In the genomic region with DNA sequence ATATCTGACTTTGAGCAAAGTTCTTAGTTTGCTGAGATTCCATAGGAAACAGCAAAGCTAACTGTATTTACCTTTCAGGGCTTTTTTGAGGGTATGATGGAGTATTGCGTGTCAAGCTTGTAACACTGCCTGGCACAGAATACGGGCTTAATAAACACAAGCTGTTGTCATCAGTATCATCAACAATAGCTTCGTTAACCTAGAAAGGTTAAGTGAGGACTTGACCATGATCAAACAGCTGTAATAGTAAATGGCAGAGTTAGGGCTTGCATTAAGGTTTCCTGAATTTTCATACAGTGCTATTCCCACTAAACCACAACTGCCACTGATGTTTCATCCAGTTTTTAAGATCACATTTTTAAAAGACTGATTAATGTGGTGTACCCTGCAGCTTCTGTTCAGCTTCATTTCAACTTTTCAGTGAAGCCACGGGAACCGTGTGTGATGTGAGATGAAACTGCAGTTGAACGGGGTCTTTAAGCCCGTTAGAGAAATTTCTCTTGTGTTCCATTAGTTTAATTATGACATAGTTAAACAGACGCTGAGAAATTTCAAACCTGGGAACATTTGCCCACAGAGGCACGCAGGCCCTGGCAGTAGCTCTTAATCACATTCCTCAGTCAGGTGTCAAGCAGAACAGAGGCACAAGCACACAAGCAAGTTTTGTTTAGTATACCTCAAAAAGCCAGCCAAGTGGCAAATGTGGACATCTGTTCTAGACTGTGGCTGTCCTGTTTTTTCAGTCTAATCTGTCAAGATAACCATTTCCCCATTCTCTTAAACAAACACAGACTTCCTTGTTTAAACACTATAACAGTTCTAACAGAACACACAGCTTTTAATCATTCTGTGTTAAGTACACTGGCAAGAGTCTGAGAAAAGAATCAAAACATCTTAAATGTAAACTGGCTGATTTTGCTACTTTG, we compare ENCODE assay signal across 8 cellular contexts.
DNase-seq lines count a peak whose midpoint lies in the region; ATAC-seq and TF ChIP-seq lines count a peak whose summit lies in the region.

No MANE protein-coding gene starts in this region.

- no peaks in the 10 kb centered on the region for H3K9me2 ChIP-seq in hepatocyte (replicated peaks; ENCODE audit: insufficient read depth)

- no peaks in the 10 kb centered on the region for H3K9me3 ChIP-seq in hepatocyte (ENCODE audit: low read depth)

- H3K4me1 Mint-ChIP-seq in type B pancreatic cell (ENCODE audit: unreplicated experiment): peaks cover 20% of the 10 kb centered on the region

- H3K27ac ChIP-seq in VCaP (peak overlapping the region; percentile 36), hepatocyte (peak overlapping the region; percentile 20)

- H3K27ac Mint-ChIP-seq in type B pancreatic cell: peak overlapping the region; percentile 75

- peaks cover 4% of the 10 kb centered on the region for H3K36me3 Mint-ChIP-seq in type B pancreatic cell

- TF ChIP-seq CTCF in VCaP (conservative IDR thresholded peaks at IDR 0.05): no peak
- no peak for TF ChIP-seq CTCF in hepatocyte (IDR thresholded peaks at IDR 0.05; ENCODE audit: poor library complexity)
- TF ChIP-seq CTCF in type B pancreatic cell (conservative IDR thresholded peaks at IDR 0.05): no peak

- H4K20me1 ChIP-seq in hepatocyte (ENCODE audit: insufficient read depth, poor library complexity, severe bottlenecking): no peaks in the 10 kb centered on the region

- WGBS in hepatocyte (ENCODE audit: low lambda C conversion rate, missing lambda C conversion rate): 15% methylated on average over 9 of the region's 9 CpGs

- H3K27me3 ChIP-seq in hepatocyte: no peaks in the 10 kb centered on the region

- no peaks in the 10 kb centered on the region for H3K36me3 ChIP-seq in hepatocyte (replicated peaks; ENCODE audit: insufficient read depth, low read depth)

- intact Hi-C loops in posterior cingulate gyrus (cut with DNase I): loop anchor here (10.0 kb wide), 1 partner anchor 145 kb away; the partner anchor contains the start of gene ZNF608

- peak overlapping the region; percentile 6 for H3K4me2 ChIP-seq in hepatocyte

- no peak overlapping the region for H3K4me3 ChIP-seq in hepatocyte

- H3K4me1 ChIP-seq in hepatocyte (ENCODE audit: insufficient read depth): peaks cover 21% of the 10 kb centered on the region

- peak; percentile 57 to 59 for DNase-seq in Kasumi-1 (lab: John Stamatoyannopoulos, UW)
- DNase-seq in hepatocyte (ENCODE audit: low spot score): peak; percentile 35
- no peak for DNase-seq in type B pancreatic cell (ENCODE audit: extremely low spot score, unreplicated experiment)
- no peak for DNase-seq in posterior cingulate gyrus
- no peak for DNase-seq in activated T-cell treated with anti-CD3 and anti-CD28 coated beads, Interleukin-2, amount 50 U/mL, for 1 hour

- peaks cover 15% of the 10 kb centered on the region for H3K27me3 Mint-ChIP-seq in type B pancreatic cell

- H3K9me3 Mint-ChIP-seq in type B pancreatic cell: no peaks in the 10 kb centered on the region

- H3K79me2 ChIP-seq in hepatocyte: no peaks in the 10 kb centered on the region

- peak overlapping the region; percentile 43 for H3K4me3 Mint-ChIP-seq in type B pancreatic cell

- H2AFZ ChIP-seq in hepatocyte: no peak overlapping the region

- ATAC-seq in GM19324 (IDR thresholded peaks at IDR 0.05; ENCODE audit: low FRiP score, unreplicated experiment) (peak; percentile 66), HG03097 (IDR thresholded peaks at IDR 0.05; ENCODE audit: low FRiP score, unreplicated experiment) (no peak)

Comparison
In these comparisons a context has a peak if more than half of its experiments do, and no peak if none do; other contexts are left out.
1. DNase-seq: peak in Kasumi-1 (2 of 2) and hepatocyte (single experiment); none in type B pancreatic cell (single experiment), posterior cingulate gyrus (0 of 10) and activated T-cell treated with anti-CD3 and anti-CD28 coated beads, Interleukin-2, amount 50 U/mL, for 1 hour (single experiment).